ENCODE assay signal across 7 cellular contexts in genomic region chr4:109861941-109862340, GRCh38. TPM values are rescaled to one million over a fixed set of nuclear protein-coding genes. Genes with fewer than 3 reads are reported as not detected.
"Had no signal": no experiment of that assay in that cellular context is flagged by ENCODE, and none has a peak within 500 bp of the region (broad histone marks: within the 10 kb centered on the region; RNA-seq: fewer than 3 reads in every experiment).

No MANE protein-coding gene starts in this region.

- H3K4me3 ChIP-seq: K562 had no signal

- DNase-seq: IMR-90, KBM-7, KG1 had no signal

RNA-seq across cellular contexts. Expression of gene LRIT3, which starts 14.0 kb away (rescaled TPM):
- total RNA-seq: HepG2, HT-29, HT1080, IMR-90 had no signal

RNA-seq across cellular contexts. Expression of gene RRH, which starts 34.2 kb away (rescaled TPM):
- total RNA-seq: HT-29, HT1080, IMR-90 had no signal
